Comparison of ENCODE assay signal across 18 cellular contexts in the genomic region with DNA sequence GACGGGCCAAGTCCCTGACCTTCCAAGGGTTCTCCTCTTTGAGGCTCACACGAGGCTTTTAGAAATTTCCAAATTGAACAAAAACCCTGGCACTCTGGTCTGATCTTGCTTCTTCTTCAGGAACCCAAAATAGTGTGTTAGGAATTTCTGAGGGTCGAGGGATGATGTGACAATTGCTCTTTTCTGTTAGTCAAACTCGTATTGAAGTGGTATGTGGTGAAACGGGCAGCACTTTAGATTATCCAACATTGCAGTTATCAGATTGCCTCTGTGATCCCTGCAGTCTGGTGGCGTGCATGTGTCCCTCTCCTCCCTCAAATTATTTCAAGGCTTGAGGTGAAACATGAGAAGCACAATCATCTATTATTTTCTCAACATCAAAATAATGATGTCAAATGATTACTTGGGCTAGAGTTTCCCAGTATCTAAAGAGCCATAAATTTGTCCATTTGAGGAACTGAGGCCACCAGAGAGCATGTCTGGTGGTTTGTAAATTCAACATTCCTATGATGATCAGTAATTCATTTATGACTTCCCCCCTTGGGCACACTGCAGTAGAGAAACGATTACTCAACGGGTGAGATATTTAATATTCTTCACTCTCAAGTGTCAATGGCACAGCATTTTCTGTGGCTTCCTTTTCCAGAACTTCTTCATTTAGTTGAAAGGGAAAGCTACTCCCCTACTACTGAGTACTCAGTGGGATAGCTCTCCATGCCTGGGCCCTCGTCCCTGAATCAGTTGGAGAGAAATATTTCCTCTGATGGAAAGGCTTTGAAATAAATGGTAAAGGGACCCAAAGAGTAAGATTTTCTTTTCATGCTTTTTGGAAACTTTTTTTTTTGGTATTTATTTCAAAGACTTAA.
DNase-seq lines count a peak whose midpoint lies in the region; TF ChIP-seq lines count a peak whose summit lies in the region.
"Had no signal": no experiment of that assay in that cellular context is flagged by ENCODE, and none has a peak within 500 bp of the region (broad histone marks: within the 10 kb centered on the region; RNA-seq: fewer than 3 reads in every experiment).

No MANE protein-coding gene starts in this region.

- no peaks in the 10 kb centered on the region for H3K27me3 Mint-ChIP-seq in neural progenitor cell (ENCODE audit: insufficient read depth, low read depth)

- no peaks in the 10 kb centered on the region for H4K20me1 ChIP-seq in neural progenitor cell (ENCODE audit: low read depth)

- peak overlapping the region; percentile 7 for H3K4me2 ChIP-seq in neural progenitor cell

- no peaks in the 10 kb centered on the region for H3K79me2 ChIP-seq in neural progenitor cell (ENCODE audit: low read depth)

- peak overlapping the region; percentile 39 for H3K4me3 Mint-ChIP-seq in neural progenitor cell
- H3K4me3 Mint-ChIP-seq: CD14-positive monocyte had no signal

- peaks cover 22% of the 10 kb centered on the region for H3K4me1 ChIP-seq in neural progenitor cell

- H3F3A ChIP-seq in neural progenitor cell (ENCODE audit: low read depth), result no peaks in the 10 kb centered on the region

- H3K36me3 Mint-ChIP-seq in neural progenitor cell, result no peaks in the 10 kb centered on the region
- H3K36me3 Mint-ChIP-seq: CD14-positive monocyte had no signal

- peaks cover 47% of the 10 kb centered on the region for H3K4me1 Mint-ChIP-seq in neural progenitor cell
- H3K4me1 Mint-ChIP-seq: CD14-positive monocyte had no signal

- no peaks in the 10 kb centered on the region for H3K27me3 ChIP-seq in neural progenitor cell

- H3K9me3 ChIP-seq in SK-N-MC (ENCODE audit: low read depth, low read length) (no peaks in the 10 kb centered on the region), neural progenitor cell (ENCODE audit: low read depth) (no peaks in the 10 kb centered on the region)

- peak overlapping the region; percentile 16; the same call in 1 of the 2 replicates for H3K4me3 ChIP-seq in SK-N-MC
- no peak overlapping the region for H3K4me3 ChIP-seq in neural progenitor cell

- H3K9ac ChIP-seq in SK-N-MC (ENCODE audit: insufficient read length) (no peak overlapping the region), neural progenitor cell (no peak overlapping the region)

- DNase-seq in DMS 273 (lab: John Stamatoyannopoulos, UW; ENCODE audit: unreplicated experiment) (peak; percentile 46), DMS 273 treated with DMSO at 0.1 percent for 48 hours (lab: John Stamatoyannopoulos, UW) (no peak), Kasumi-1 (lab: John Stamatoyannopoulos, UW) (peak; percentile 44), SK-N-MC (ENCODE audit: low read depth, low spot score) (peak; percentile 66), neural progenitor cell (ENCODE audit: low spot score) (no peak), hippocampal formation (lab: John Stamatoyannopoulos, UW) (no peak), amygdala (lab: John Stamatoyannopoulos, UW) (no peak), SIG-M5 (lab: John Stamatoyannopoulos, UW) (no peak)
- DNase-seq: GF-D8, HCEC 1CT, MM.1S, NCI-H1105 treated with DMSO at 0.1 percent for 48 hours, NCI-H1694, NCI-H2081 treated with DMSO at 0.1 percent for 48 hours, NCI-H226, NCI-H524 treated with DMSO at 0.1 percent for 48 hours had no signal

- H3K27ac ChIP-seq in SK-N-MC, result no peak overlapping the region
- no peak overlapping the region for H3K27ac ChIP-seq in neural progenitor cell
- H3K27ac ChIP-seq: 22Rv1 had no signal

- no peak overlapping the region for H2AFZ ChIP-seq in neural progenitor cell (replicated peaks)

- no peak for TF ChIP-seq CTCF in neural progenitor cell (IDR thresholded peaks at IDR 0.05)

- H3K27ac Mint-ChIP-seq in neural progenitor cell, result peak overlapping the region; percentile 2
- H3K27ac Mint-ChIP-seq: CD14-positive monocyte had no signal

- H3K9me3 Mint-ChIP-seq in neural progenitor cell, result no peaks in the 10 kb centered on the region
- H3K9me3 Mint-ChIP-seq: CD14-positive monocyte had no signal

- H3K36me3 ChIP-seq in SK-N-MC (ENCODE audit: insufficient read depth, low read length) (no peaks in the 10 kb centered on the region), neural progenitor cell (no peaks in the 10 kb centered on the region)

Comparison
In these comparisons a context has a peak if more than half of its experiments do, and no peak if none do; other contexts are left out.
1. DNase-seq: peak in DMS 273 (single experiment), Kasumi-1 (2 of 2) and SK-N-MC (single experiment); none in DMS 273 treated with DMSO at 0.1 percent for 48 hours (single experiment), neural progenitor cell (single experiment), hippocampal formation (0 of 2), amygdala (0 of 56) and SIG-M5 (single experiment).